ENCODE assay signal across 8 cellular contexts in genomic region chr16:70695351-70696070, GRCh38. TPM values are rescaled to one million over a fixed set of nuclear protein-coding genes. Genes with fewer than 3 reads are reported as not detected.
DNase-seq lines count a peak whose midpoint lies in the region; ATAC-seq and TF ChIP-seq lines count a peak whose summit lies in the region.

No MANE protein-coding gene starts in this region.

- H3K4me3 Mint-ChIP-seq in glutamatergic neuron (ENCODE audit: unreplicated experiment), result no peak overlapping the region

- H3K36me3 Mint-ChIP-seq in glutamatergic neuron (ENCODE audit: unreplicated experiment), result peaks cover 4% of the 10 kb centered on the region

- no peaks in the 10 kb centered on the region for H3K9me3 ChIP-seq in HUES6 (ENCODE audit: control insufficient read depth, insufficient read depth, low read depth, low read length)
- H3K9me3 ChIP-seq in lung (ENCODE audit: control insufficient read depth in 2 of 2, insufficient read depth in 1 of 2, low read length in 1 of 2), result no peaks in the 10 kb centered on the region

- WGBS in lung, 2 donors, result 24 to 40% methylated on average over 12 of the region's 12 CpGs

- H3K27me3 ChIP-seq in HUES6 (ENCODE audit: control insufficient read depth, insufficient read depth, low read length), result no peaks in the 10 kb centered on the region
- no peaks in the 10 kb centered on the region for H3K27me3 ChIP-seq in lung (ENCODE audit: control insufficient read depth, insufficient read depth)

- no peak overlapping the region for H3K27ac Mint-ChIP-seq in glutamatergic neuron (ENCODE audit: unreplicated experiment)

- H3K4me1 Mint-ChIP-seq in glutamatergic neuron (ENCODE audit: low read depth, unreplicated experiment), result peaks cover 11% of the 10 kb centered on the region

- H3K27me3 Mint-ChIP-seq in glutamatergic neuron (ENCODE audit: unreplicated experiment), result peaks cover 1% of the 10 kb centered on the region

- peak overlapping the region; percentile 4; the same call in 1 of the 2 replicates for H3K4me3 ChIP-seq in HUES6 (ENCODE audit: low read depth, low read length)
- H3K4me3 ChIP-seq in lung, result no peak overlapping the region

- H3K4me1 ChIP-seq in HUES6 (ENCODE audit: control insufficient read depth, insufficient read depth, low read length) (peaks cover 54% of the 10 kb centered on the region), lung (ENCODE audit: control insufficient read depth in 2 of 2, insufficient read depth in 2 of 2, low read length in 2 of 2) (peaks cover 16 to 56% of the 10 kb centered on the region in 2 donors)

- H3K36me3 ChIP-seq in HUES6 (ENCODE audit: control insufficient read depth, insufficient read depth, low read length) (0 out of 2 replicates have a peak, but pooled peaks cover 4% of the 10 kb centered on the region), lung (ENCODE audit: control insufficient read depth in 2 of 2, insufficient read depth in 2 of 2, low read length in 2 of 2) (peaks cover 0 to 2% of the 10 kb centered on the region in 2 donors)

- DNase-seq in lung (ENCODE audit: low spot score) (peak; percentile 62), glutamatergic neuron (no peak)
- DNase-seq in activated effector memory CD4-positive, alpha-beta T cell treated with Interleukin-2 at 50 U/mL for 16 hours, result no peak

- peak overlapping the region; percentile 20 for H3K9ac ChIP-seq in HUES6 (ENCODE audit: low read length)

- H3K9me3 Mint-ChIP-seq in glutamatergic neuron (ENCODE audit: unreplicated experiment), result peaks cover 7% of the 10 kb centered on the region

- H3K27ac ChIP-seq in C4-2B (peak overlapping the region; percentile 62), HUES6 (ENCODE audit: low read depth, low read length) (peak overlapping the region; percentile 18), angular gyrus (ENCODE audit: low read depth, low read length) (peak overlapping the region; percentile 4), lung (ENCODE audit: low read depth in 1 of 2, low read length in 1 of 2) (peak overlapping the region in 1 of 2 donors; percentile 50)

- ATAC-seq in lung (ENCODE audit: insufficient read depth, low FRiP score), result no peak
- ATAC-seq in GM19023 (IDR thresholded peaks at IDR 0.05; ENCODE audit: unreplicated experiment), result no peak
- no peak for ATAC-seq in GM18511 (IDR thresholded peaks at IDR 0.05; ENCODE audit: unreplicated experiment)

- TF ChIP-seq CTCF in C4-2B (conservative IDR thresholded peaks at IDR 0.05) (no peak), lung (IDR thresholded peaks at IDR 0.05; ENCODE audit: control extremely low read depth, extremely low read depth) (no peak), glutamatergic neuron (IDR thresholded peaks at IDR 0.05; ENCODE audit: partially characterized antibody, unreplicated experiment) (no peak)

RNA-seq across cellular contexts. Expression of gene MTSS2, which starts 9.7 kb away (rescaled TPM):
- 10 to 100 TPM; 72.5 to 91.3 TPM for total RNA-seq in lung
- 10 to 100 TPM; 40.6 to 74.0 TPM for polyA plus RNA-seq in lung
- total RNA-seq in glutamatergic neuron (ENCODE audit: unreplicated experiment), result 36.2 TPM

RNA-seq across cellular contexts. Expression of gene IL34, which starts 49.2 kb away (rescaled TPM):
- total RNA-seq in lung (10 to 100 TPM; 11.6 to 13.0 TPM), glutamatergic neuron (ENCODE audit: unreplicated experiment) (0.42 TPM)
- polyA plus RNA-seq in lung, result 1 to 10 TPM; 1.5 to 2.7 TPM
